1 cellular context compared by ENCODE assay signal in the genomic region with DNA sequence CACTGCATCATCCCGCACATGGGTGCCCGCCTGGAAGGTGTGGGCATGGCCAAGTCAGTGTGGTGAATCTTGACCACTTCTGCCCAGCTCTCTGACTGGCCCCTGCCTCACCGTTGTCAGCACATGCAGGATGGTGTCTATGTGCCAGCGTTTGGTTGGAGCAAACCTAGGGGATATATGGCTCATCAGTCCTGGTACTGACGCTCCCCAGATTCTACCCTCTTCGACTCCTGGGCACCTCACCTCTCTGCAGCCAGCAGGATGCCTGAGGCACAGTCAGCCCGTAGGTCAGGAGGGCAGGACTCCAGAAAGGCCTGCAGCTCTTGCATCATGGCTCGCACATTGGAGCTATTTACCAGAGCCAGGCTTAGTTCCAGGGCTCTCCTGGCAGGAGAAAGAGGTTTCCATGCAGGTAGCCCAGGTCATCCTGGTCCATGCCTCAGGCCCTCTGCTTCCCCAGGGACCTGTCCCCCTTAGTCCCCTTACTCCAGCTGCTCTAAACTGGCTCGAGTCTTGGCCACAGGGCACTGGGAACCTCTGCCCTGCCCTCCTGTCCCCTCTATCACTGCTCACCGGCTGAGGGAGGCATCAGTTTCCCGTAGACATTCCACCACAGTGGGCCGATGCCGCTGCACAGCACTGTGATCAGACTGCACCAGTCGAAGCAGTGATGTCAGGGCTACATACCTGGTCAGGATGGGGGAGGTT.
TF ChIP-seq lines count a peak whose summit lies in the region.

No MANE protein-coding gene starts in this region.

TF ChIP-seq in HepG2, 621 proteins besides CTCF, POLR2A, EP300 and RAD21 (continued from another document):
- TF ChIP-seq, protein P1, sequence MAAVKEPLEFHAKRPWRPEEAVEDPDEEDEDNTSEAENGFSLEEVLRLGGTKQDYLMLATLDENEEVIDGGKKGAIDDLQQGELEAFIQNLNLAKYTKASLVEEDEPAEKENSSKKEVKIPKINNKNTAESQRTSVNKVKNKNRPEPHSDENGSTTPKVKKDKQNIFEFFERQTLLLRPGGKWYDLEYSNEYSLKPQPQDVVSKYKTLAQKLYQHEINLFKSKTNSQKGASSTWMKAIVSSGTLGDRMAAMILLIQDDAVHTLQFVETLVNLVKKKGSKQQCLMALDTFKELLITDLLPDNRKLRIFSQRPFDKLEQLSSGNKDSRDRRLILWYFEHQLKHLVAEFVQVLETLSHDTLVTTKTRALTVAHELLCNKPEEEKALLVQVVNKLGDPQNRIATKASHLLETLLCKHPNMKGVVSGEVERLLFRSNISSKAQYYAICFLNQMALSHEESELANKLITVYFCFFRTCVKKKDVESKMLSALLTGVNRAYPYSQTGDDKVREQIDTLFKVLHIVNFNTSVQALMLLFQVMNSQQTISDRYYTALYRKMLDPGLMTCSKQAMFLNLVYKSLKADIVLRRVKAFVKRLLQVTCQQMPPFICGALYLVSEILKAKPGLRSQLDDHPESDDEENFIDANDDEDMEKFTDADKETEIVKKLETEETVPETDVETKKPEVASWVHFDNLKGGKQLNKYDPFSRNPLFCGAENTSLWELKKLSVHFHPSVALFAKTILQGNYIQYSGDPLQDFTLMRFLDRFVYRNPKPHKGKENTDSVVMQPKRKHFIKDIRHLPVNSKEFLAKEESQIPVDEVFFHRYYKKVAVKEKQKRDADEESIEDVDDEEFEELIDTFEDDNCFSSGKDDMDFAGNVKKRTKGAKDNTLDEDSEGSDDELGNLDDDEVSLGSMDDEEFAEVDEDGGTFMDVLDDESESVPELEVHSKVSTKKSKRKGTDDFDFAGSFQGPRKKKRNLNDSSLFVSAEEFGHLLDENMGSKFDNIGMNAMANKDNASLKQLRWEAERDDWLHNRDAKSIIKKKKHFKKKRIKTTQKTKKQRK (IDR thresholded peaks at IDR 0.05; ENCODE audit: low read length) = no peak
- TF ChIP-seq RBFOX2 (IDR thresholded peaks at IDR 0.05; ENCODE audit: low read depth, low read length) (peak; percentile 54; the same call in 1 of the 2 replicates), ZNF687 (CRISPR knock-in tag; IDR thresholded peaks at IDR 0.05) (peak; percentile 20; the same call in 1 of the 2 replicates), NBN (conservative IDR thresholded peaks at IDR 0.05) (no peak), FOSL2 (CRISPR knock-in tag; IDR thresholded peaks at IDR 0.05) (no peak), NRL (CRISPR knock-in tag; IDR thresholded peaks at IDR 0.05; ENCODE audit: borderline replicate concordance) (peak; percentile 30; the same call in 1 of the 2 replicates), ATF7 (IDR thresholded peaks at IDR 0.05) (no peak), ATF7 (CRISPR knock-in tag; IDR thresholded peaks at IDR 0.05) (0 out of 2 replicates have a peak, but pooled peaks have one; percentile 31)
